In the genomic region with DNA sequence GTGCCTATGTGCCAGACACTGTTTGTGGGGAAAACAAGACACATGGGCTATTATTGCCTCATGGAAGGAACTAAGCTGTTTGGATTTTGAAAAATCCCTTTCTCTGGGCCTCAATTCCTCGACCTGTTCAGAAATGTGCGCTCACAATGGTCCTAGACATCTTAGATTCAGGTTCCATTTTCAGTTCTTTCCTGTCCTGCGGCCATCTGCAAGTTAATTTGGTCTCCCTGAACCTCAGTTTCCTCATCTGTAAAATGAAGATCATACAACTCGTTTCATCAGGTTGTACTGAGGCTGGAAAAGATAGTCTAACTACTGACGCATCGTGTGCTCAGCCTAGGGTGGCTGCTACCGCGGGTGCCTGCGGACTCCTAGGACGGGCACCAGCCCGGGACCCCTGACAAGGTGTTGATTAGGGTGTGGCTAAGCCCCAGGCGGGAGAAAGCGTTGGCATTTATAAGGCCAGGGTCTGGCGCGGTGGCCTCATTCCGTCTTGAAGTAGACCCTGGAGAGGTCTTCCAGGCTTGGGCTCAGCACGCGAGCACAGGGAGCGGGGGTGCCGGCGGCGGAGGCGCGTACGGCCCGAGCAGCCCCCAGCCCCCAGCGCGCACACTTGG, we compare ENCODE assay signal across 8 cellular contexts. TPM values are rescaled to one million over a fixed set of nuclear protein-coding genes. Genes with fewer than 3 reads are reported as not detected.
DNase-seq lines count a peak whose midpoint lies in the region; ATAC-seq and TF ChIP-seq lines count a peak whose summit lies in the region.

No MANE protein-coding gene starts in this region.

- H3K27ac Mint-ChIP-seq in activated naive CD8-positive, alpha-beta T cell treated with anti-CD3 and anti-CD28 coated beads for 36 hours = peak overlapping the region; percentile 87

- H3K27ac ChIP-seq in iPS DF 6.9 (ENCODE audit: low read length) = no peak overlapping the region
- H3K27ac ChIP-seq in smooth muscle cell (ENCODE audit: low read depth) = peak overlapping the region; percentile 64

- H3K9ac ChIP-seq in smooth muscle cell (ENCODE audit: low read depth) = peak overlapping the region; percentile 62

- H3K36me3 Mint-ChIP-seq in activated naive CD8-positive, alpha-beta T cell treated with anti-CD3 and anti-CD28 coated beads for 36 hours = peaks cover 19% of the 10 kb centered on the region

- H3K79me2 ChIP-seq in smooth muscle cell (ENCODE audit: low read depth) = peaks cover 43% of the 10 kb centered on the region

- WGBS in iPS DF 6.9 (ENCODE audit: insufficient coverage, insufficient read length) = no CpG with 5 or more reads among the region's 28 CpGs
- WGBS in smooth muscle cell (ENCODE audit: low lambda C conversion rate) = 18% methylated on average over 16 of the region's 28 CpGs

- no peaks in the 10 kb centered on the region; the same call in 1 of the 2 replicates for H3K4me1 ChIP-seq in iPS DF 6.9 (ENCODE audit: control insufficient read depth, insufficient read depth, low read length)
- H3K4me1 ChIP-seq in smooth muscle cell (ENCODE audit: low read depth) = peaks cover 13% of the 10 kb centered on the region

- no peak for TF ChIP-seq CTCF in smooth muscle cell (IDR thresholded peaks at IDR 0.05; ENCODE audit: borderline replicate concordance, insufficient read depth, poor library complexity, severe bottlenecking)

- no peaks in the 10 kb centered on the region for H3K27me3 Mint-ChIP-seq in activated naive CD8-positive, alpha-beta T cell treated with anti-CD3 and anti-CD28 coated beads for 36 hours

- peaks cover 44% of the 10 kb centered on the region for H4K20me1 ChIP-seq in smooth muscle cell (ENCODE audit: low read depth)

- H3K4me3 Mint-ChIP-seq in activated naive CD8-positive, alpha-beta T cell treated with anti-CD3 and anti-CD28 coated beads for 36 hours = peak overlapping the region; percentile 87

- peaks cover 36% of the 10 kb centered on the region for H3K4me1 Mint-ChIP-seq in activated naive CD8-positive, alpha-beta T cell treated with anti-CD3 and anti-CD28 coated beads for 36 hours

- peaks cover 5% of the 10 kb centered on the region for H3F3A ChIP-seq in smooth muscle cell (ENCODE audit: low read depth)

- H3K36me3 ChIP-seq in iPS DF 6.9 (ENCODE audit: control insufficient read depth, insufficient read depth, low read length) = no peaks in the 10 kb centered on the region; the same call in none of the 2 replicates
- no peaks in the 10 kb centered on the region for H3K36me3 ChIP-seq in smooth muscle cell (ENCODE audit: low read depth)

- peak overlapping the region; percentile 95 for H2AFZ ChIP-seq in smooth muscle cell (ENCODE audit: low read depth)

- H3K9me3 ChIP-seq in iPS DF 6.9 (ENCODE audit: control insufficient read depth, insufficient read depth, low read length) (no peaks in the 10 kb centered on the region), smooth muscle cell (replicated peaks; ENCODE audit: low read depth) (no peaks in the 10 kb centered on the region)

- H3K27me3 ChIP-seq in iPS DF 6.9 (ENCODE audit: control insufficient read depth, insufficient read depth, low read length) = no peaks in the 10 kb centered on the region
- no peaks in the 10 kb centered on the region for H3K27me3 ChIP-seq in smooth muscle cell (ENCODE audit: low read depth)

- H3K9me3 Mint-ChIP-seq in activated naive CD8-positive, alpha-beta T cell treated with anti-CD3 and anti-CD28 coated beads for 36 hours = no peaks in the 10 kb centered on the region

- ATAC-seq in HG03565 (IDR thresholded peaks at IDR 0.05; ENCODE audit: unreplicated experiment) = peak; percentile 11

- H3K4me3 ChIP-seq in iPS DF 6.9 (ENCODE audit: low read length) (peak overlapping the region; percentile 94; the same call in 1 of the 2 replicates), smooth muscle cell (peak overlapping the region; percentile 95)

- DNase-seq in stimulated activated CD4-positive, alpha-beta T cell treated with anti-CD3 and anti-CD28 coated beads, Interleukin-2, amount 100 ng/mL, for 24 hours = peak; percentile 42 to 45
- no peak for DNase-seq in stimulated activated CD4-positive, alpha-beta T cell treated with anti-CD3 and anti-CD28 coated beads, Interleukin-4, amount 100 ng/mL, for 1 hour
- DNase-seq in activated naive CD8-positive, alpha-beta T cell treated with anti-CD3 and anti-CD28 coated beads for 36 hours = no peak
- DNase-seq in iPS DF 6.9 (ENCODE audit: low read depth, low spot score) (no peak), smooth muscle cell (lab: John Stamatoyannopoulos, UW; ENCODE audit: unreplicated experiment) (peak; percentile 49), pons (ENCODE audit: low spot score) (no peak), DMS 273 treated with DMSO at 0.1 percent for 48 hours (lab: John Stamatoyannopoulos, UW) (no peak)

- peak overlapping the region; percentile 98 for H3K4me2 ChIP-seq in smooth muscle cell

RNA-seq across cellular contexts. Expression of gene ELOA, which starts 0.5 kb away (rescaled TPM):
- 10 to 100 TPM; 58.5 to 60.6 TPM for total RNA-seq in activated naive CD8-positive, alpha-beta T cell treated with anti-CD3 and anti-CD28 coated beads for 36 hours
- total RNA-seq in smooth muscle cell = 33.4 and 36.2 TPM in 2 replicates
- polyA plus RNA-seq in smooth muscle cell = 28.1 and 30.5 TPM in 2 replicates

RNA-seq across cellular contexts. Expression of gene PITHD1, which starts 35.4 kb away (rescaled TPM):
- total RNA-seq in activated naive CD8-positive, alpha-beta T cell treated with anti-CD3 and anti-CD28 coated beads for 36 hours = 10 to 100 TPM; 89.1 to 92.3 TPM
- total RNA-seq in smooth muscle cell = 49.6 and 49.8 TPM in 2 replicates
- 32.0 and 36.1 TPM in 2 replicates for polyA plus RNA-seq in smooth muscle cell

RNA-seq across cellular contexts. Expression of gene LYPLA2, which starts 48.2 kb away (rescaled TPM):
- 10 to 100 TPM; 76.8 to 79.5 TPM for total RNA-seq in activated naive CD8-positive, alpha-beta T cell treated with anti-CD3 and anti-CD28 coated beads for 36 hours
- 52.3 and 74.9 TPM in 2 replicates for total RNA-seq in smooth muscle cell
- 94.3 and 108 TPM in 2 replicates for polyA plus RNA-seq in smooth muscle cell

RNA-seq across cellular contexts. Expression of gene RPL11, which starts 51.2 kb away (rescaled TPM):
- total RNA-seq in activated naive CD8-positive, alpha-beta T cell treated with anti-CD3 and anti-CD28 coated beads for 36 hours = 1,000 to 10,000 TPM; 1,457 to 1,518 TPM
- total RNA-seq in smooth muscle cell = 685 and 899 TPM in 2 replicates
- 528 and 622 TPM in 2 replicates for polyA plus RNA-seq in smooth muscle cell

RNA-seq across cellular contexts. Expression of gene GALE, which starts 57.8 kb away (rescaled TPM):
- 10 to 100 TPM; 48.6 to 51.8 TPM for total RNA-seq in activated naive CD8-positive, alpha-beta T cell treated with anti-CD3 and anti-CD28 coated beads for 36 hours
- total RNA-seq in smooth muscle cell = 40.3 and 51.7 TPM in 2 replicates
- 75.2 and 79.1 TPM in 2 replicates for polyA plus RNA-seq in smooth muscle cell

Comparison
In these comparisons a context has a peak if more than half of its experiments do, and no peak if none do; other contexts are left out.
1. DNase-seq: peak in stimulated activated CD4-positive, alpha-beta T cell treated with anti-CD3 and anti-CD28 coated beads, Interleukin-2, amount 100 ng/mL, for 24 hours (2 of 2) and smooth muscle cell (single experiment); none in stimulated activated CD4-positive, alpha-beta T cell treated with anti-CD3 and anti-CD28 coated beads, Interleukin-4, amount 100 ng/mL, for 1 hour (single experiment), activated naive CD8-positive, alpha-beta T cell treated with anti-CD3 and anti-CD28 coated beads for 36 hours (single experiment), iPS DF 6.9 (single experiment), pons (single experiment) and DMS 273 treated with DMSO at 0.1 percent for 48 hours (single experiment).